ENCODE assay signal across 19 cellular contexts in genomic region chr13:52969373-52969772, GRCh38. TPM values are rescaled to one million over a fixed set of nuclear protein-coding genes. Genes with fewer than 3 reads are reported as not detected.
"Had no signal": no experiment of that assay in that cellular context is flagged by ENCODE, and none has a peak within 500 bp of the region (broad histone marks: within the 10 kb centered on the region; RNA-seq: fewer than 3 reads in every experiment).

No MANE protein-coding gene starts in this region.

- H3K4me1 ChIP-seq: left lung, right atrium auricular region, suprapubic skin had no signal

- H2AFZ ChIP-seq: hepatocyte had no signal

- H3K27ac Mint-ChIP-seq: activated naive CD8-positive, alpha-beta T cell treated with anti-CD3 and anti-CD28 coated beads for 36 hours; memory B cell; naive thymus-derived CD8-positive, alpha-beta T cell; stimulated activated naive CD8-positive, alpha-beta T cell treated with anti-CD3 and anti-CD28 coated beads, Interleukin-15, Interleukin-2, amounts not matched to agents 100 ng/mL and 50 ng/mL, for 24 hours; type B pancreatic cell had no signal

- H3K36me3 ChIP-seq: brain microvascular endothelial cell, left lung, right atrium auricular region, suprapubic skin had no signal

- H3K9me3 ChIP-seq: left lung, right atrium auricular region, suprapubic skin had no signal

- H3K4me3 ChIP-seq: coronary artery, hepatocyte, left lung, right atrium auricular region, suprapubic skin had no signal

- FAIRE-seq: TTC549 had no signal

- H3K9me3 Mint-ChIP-seq: activated naive CD8-positive, alpha-beta T cell treated with anti-CD3 and anti-CD28 coated beads for 36 hours; central memory CD8-positive, alpha-beta T cell; memory B cell; naive thymus-derived CD8-positive, alpha-beta T cell; stimulated activated naive CD8-positive, alpha-beta T cell treated with anti-CD3 and anti-CD28 coated beads, Interleukin-15, Interleukin-2, amounts not matched to agents 100 ng/mL and 50 ng/mL, for 24 hours; type B pancreatic cell had no signal

- DNase-seq: activated CD4-positive, alpha-beta T cell treated with anti-CD3 and anti-CD28 coated beads, Interleukin-2, amount 50 U/mL, for 1 hour; activated CD4-positive, CD25-positive, alpha-beta regulatory T cell; activated CD8-positive, alpha-beta memory T cell treated with anti-CD3 and anti-CD28 coated beads for 24 hours; activated gamma-delta T cell treated with Interleukin-2 at 50 U/mL for 16 hours; activated naive CD8-positive, alpha-beta T cell treated with anti-CD3 and anti-CD28 coated beads for 36 hours; brain microvascular endothelial cell; islet precursor cell; left lung; naive thymus-derived CD8-positive, alpha-beta T cell; posterior cingulate gyrus had no signal

- H3K27ac ChIP-seq: brain microvascular endothelial cell, coronary artery, hepatocyte, left lung, right atrium auricular region, suprapubic skin had no signal

- H3K27me3 ChIP-seq: brain microvascular endothelial cell, hepatocyte, right atrium auricular region, suprapubic skin had no signal

- H3K4me2 ChIP-seq: hepatocyte had no signal

- H3K4me3 Mint-ChIP-seq: activated naive CD8-positive, alpha-beta T cell treated with anti-CD3 and anti-CD28 coated beads for 36 hours; central memory CD8-positive, alpha-beta T cell; memory B cell; naive thymus-derived CD8-positive, alpha-beta T cell; stimulated activated naive CD8-positive, alpha-beta T cell treated with anti-CD3 and anti-CD28 coated beads, Interleukin-15, Interleukin-2, amounts not matched to agents 100 ng/mL and 50 ng/mL, for 24 hours; type B pancreatic cell had no signal

- H3K4me1 Mint-ChIP-seq: activated naive CD8-positive, alpha-beta T cell treated with anti-CD3 and anti-CD28 coated beads for 36 hours; central memory CD8-positive, alpha-beta T cell had no signal

- H3K79me2 ChIP-seq: hepatocyte had no signal

- H3K36me3 Mint-ChIP-seq: activated naive CD8-positive, alpha-beta T cell treated with anti-CD3 and anti-CD28 coated beads for 36 hours; memory B cell; naive thymus-derived CD8-positive, alpha-beta T cell; type B pancreatic cell had no signal

RNA-seq across cellular contexts. Expression of gene OLFM4, which starts 59.2 kb away (rescaled TPM):
- total RNA-seq: activated naive CD8-positive, alpha-beta T cell treated with anti-CD3 and anti-CD28 coated beads for 36 hours; naive thymus-derived CD8-positive, alpha-beta T cell had no signal
- polyA plus RNA-seq: naive thymus-derived CD8-positive, alpha-beta T cell had no signal
